Comparison of ENCODE assay signal across 8 cellular contexts in genomic region chr2:191678437-191679110, GRCh38. TPM values are rescaled to one million over a fixed set of nuclear protein-coding genes. Genes with fewer than 3 reads are reported as not detected.
DNase-seq lines count a peak whose midpoint lies in the region; ATAC-seq and TF ChIP-seq lines count a peak whose summit lies in the region.

No MANE protein-coding gene starts in this region.

- no peaks in the 10 kb centered on the region for H3K27me3 Mint-ChIP-seq in Calu3 (ENCODE audit: unreplicated experiment)
- H3K27me3 Mint-ChIP-seq in activated CD4-positive, alpha-beta T cell treated with anti-CD3 and anti-CD28 coated beads for 36 hours, result no peaks in the 10 kb centered on the region

- H3K27ac Mint-ChIP-seq in Calu3 (ENCODE audit: unreplicated experiment), result peak overlapping the region; percentile 95
- H3K27ac Mint-ChIP-seq in activated CD4-positive, alpha-beta T cell treated with anti-CD3 and anti-CD28 coated beads for 36 hours, result peak overlapping the region; percentile 99

- peak; percentile 8 for ATAC-seq in GM21526 (IDR thresholded peaks at IDR 0.05; ENCODE audit: low FRiP score, unreplicated experiment)
- ATAC-seq in activated CD4-positive, alpha-beta T cell treated with anti-CD3 and anti-CD28 coated beads for 36 hours, result peak; percentile 4

- TF ChIP-seq CTCF in Calu3 (IDR thresholded peaks at IDR 0.05; ENCODE audit: unreplicated experiment), result no peak

- peak overlapping the region; percentile 77 for H3K4me3 ChIP-seq in Jurkat, Clone E6-1 (ENCODE audit: low read length)

- BruUV-seq in Calu3 (replicated peaks; lab: Mats Ljungman, UMichigan), result TSS peak; percentile 65

- H3K4me1 Mint-ChIP-seq in Calu3 (ENCODE audit: low read depth, unreplicated experiment), result peaks cover 21% of the 10 kb centered on the region
- H3K4me1 Mint-ChIP-seq in activated CD4-positive, alpha-beta T cell treated with anti-CD3 and anti-CD28 coated beads for 36 hours, result peaks cover 50% of the 10 kb centered on the region

- intact Hi-C loops in Calu3 (cut with micrococcal nuclease; ENCODE audit: unreplicated experiment), result loop anchor here (1.0 kb wide), 1 partner anchor 43 kb away; no protein-coding TSS in a partner anchor
- intact Hi-C loops in activated CD4-positive, alpha-beta T cell treated with anti-CD3 and anti-CD28 coated beads for 36 hours (cut with DNase I, micrococcal nuclease), result loop anchor here (1.0 to 5.0 kb wide), 8 partner anchors 10 to 956 kb away; partner anchors contain the start of gene GLS (in 1 of the 2)

- CTCF ChIA-PET in Calu3 (lab: Charles Lee), result interaction anchor here (0.7 kb wide), 1 partner anchor 20 kb away, joined by 3 read pairs; no protein-coding TSS in a partner anchor
- CTCF ChIA-PET in activated CD4-positive, alpha-beta T cell treated with anti-CD3 and anti-CD28 coated beads for 36 hours (lab: Charles Lee), result interaction anchor here (1.0 kb wide), 1 partner anchor 41 kb away, joined by 6 read pairs; no protein-coding TSS in a partner anchor

- peak; percentile 62 for DNase-seq in Calu3
- no peak for DNase-seq in Jurkat, Clone E6-1 (ENCODE audit: low read depth, low spot score)
- peak; percentile 84 for DNase-seq in activated CD4-positive, alpha-beta T cell treated with anti-CD3 and anti-CD28 coated beads for 36 hours
- peak; percentile 60 for DNase-seq in dermis blood vessel endothelial cell
- peak; percentile 46 for DNase-seq in medulla oblongata (ENCODE audit: extremely low spot score)
- DNase-seq in stimulated activated CD8-positive, alpha-beta memory T cell treated with anti-CD3 and anti-CD28 coated beads, Interleukin-15, amount 100 ng/mL, for 24 hours (ENCODE audit: low read depth), result peak; percentile 43
- DNase-seq in NCI-H2029 treated with DMSO at 0.1 percent for 48 hours (lab: John Stamatoyannopoulos, UW), result no peak

- peaks cover 51% of the 10 kb centered on the region for H3K36me3 Mint-ChIP-seq in Calu3 (ENCODE audit: insufficient read depth, unreplicated experiment)
- peaks cover 42% of the 10 kb centered on the region for H3K36me3 Mint-ChIP-seq in activated CD4-positive, alpha-beta T cell treated with anti-CD3 and anti-CD28 coated beads for 36 hours (ENCODE audit: low read depth)

- no peaks in the 10 kb centered on the region for H3K9me3 Mint-ChIP-seq in Calu3 (ENCODE audit: low read depth, unreplicated experiment)
- peaks cover 3% of the 10 kb centered on the region for H3K9me3 Mint-ChIP-seq in activated CD4-positive, alpha-beta T cell treated with anti-CD3 and anti-CD28 coated beads for 36 hours (ENCODE audit: low read depth)

- peak overlapping the region; percentile 98 for H3K4me3 Mint-ChIP-seq in Calu3 (ENCODE audit: low read depth, unreplicated experiment)
- peak overlapping the region; percentile 97 for H3K4me3 Mint-ChIP-seq in activated CD4-positive, alpha-beta T cell treated with anti-CD3 and anti-CD28 coated beads for 36 hours

- POLR2A ChIA-PET in activated CD4-positive, alpha-beta T cell treated with anti-CD3 and anti-CD28 coated beads for 36 hours (lab: Charles Lee), result interaction anchor here (0.7 to 1.6 kb wide), 10 partner anchors 9 to 797 kb away, joined by 3 to 27 read pairs (median 4); no protein-coding TSS in a partner anchor

RNA-seq across cellular contexts. Expression of gene NABP1, which starts 0.6 kb away (rescaled TPM):
- total RNA-seq in Calu3 (2022) (63.9 and 71.8 TPM in 2 replicates), dermis blood vessel endothelial cell (15.7 and 20.9 TPM in 2 replicates)
- polyA plus RNA-seq in Jurkat, Clone E6-1 (2012; ENCODE audit: insufficient read depth, insufficient read length), result 11.1 TPM
- total RNA-seq in activated CD4-positive, alpha-beta T cell treated with anti-CD3 and anti-CD28 coated beads for 36 hours, result 10 to 100 TPM; 52.4 to 53.9 TPM

Comparison
In these comparisons a context has a peak if more than half of its experiments do, and no peak if none do; other contexts are left out.
1. DNase-seq: peak in Calu3 (single experiment), activated CD4-positive, alpha-beta T cell treated with anti-CD3 and anti-CD28 coated beads for 36 hours (single experiment), dermis blood vessel endothelial cell (single experiment), medulla oblongata (single experiment) and stimulated activated CD8-positive, alpha-beta memory T cell treated with anti-CD3 and anti-CD28 coated beads, Interleukin-15, amount 100 ng/mL, for 24 hours (single experiment); none in Jurkat, Clone E6-1 (single experiment) and NCI-H2029 treated with DMSO at 0.1 percent for 48 hours (single experiment).